In the genomic region with DNA sequence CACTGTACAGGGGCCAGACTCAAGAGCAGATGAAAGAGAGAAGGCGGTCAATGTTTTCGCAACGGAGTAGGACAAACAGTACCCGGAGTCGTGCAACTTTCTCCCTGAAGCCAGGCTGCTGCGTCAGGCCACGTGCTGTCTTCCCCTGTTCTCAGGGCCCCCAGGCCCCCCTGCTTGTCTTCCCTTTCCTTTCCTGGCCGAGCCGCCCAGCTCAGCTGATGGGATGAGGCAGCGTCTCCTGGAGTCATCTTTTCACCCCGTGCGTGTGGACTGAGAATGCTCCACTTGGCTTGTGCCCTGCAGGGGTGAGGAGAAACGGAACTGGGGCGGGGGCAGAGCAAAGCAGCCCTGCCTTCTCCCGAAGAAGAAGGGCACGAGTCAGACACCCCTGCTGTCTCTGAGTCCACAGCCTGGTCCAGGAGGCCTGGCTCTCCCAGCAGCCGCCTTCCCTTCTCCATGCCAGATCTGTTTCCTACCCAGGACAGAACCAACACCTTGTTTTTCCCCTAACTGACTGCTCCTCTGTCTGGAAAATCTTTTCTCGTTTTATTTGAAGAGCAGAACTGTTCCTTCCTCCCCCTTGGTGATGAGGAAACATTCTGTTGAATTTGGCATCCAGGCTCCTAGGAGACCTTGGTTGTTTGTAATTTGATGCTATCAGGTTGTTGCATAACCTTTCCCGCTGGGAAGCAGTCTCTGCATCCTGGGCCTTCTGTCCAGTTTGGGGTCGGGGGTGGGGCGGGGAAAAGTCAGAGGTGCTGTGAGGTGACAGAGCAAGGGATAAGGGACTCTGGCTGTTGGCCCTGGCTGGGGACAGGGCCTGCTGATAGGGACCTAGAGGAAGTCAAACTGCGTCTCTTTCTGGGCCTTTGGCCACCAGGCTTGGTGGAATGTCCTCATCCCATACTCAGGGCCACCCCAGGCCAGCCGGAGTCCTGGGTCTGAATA, we compare ENCODE assay signal across 8 cellular contexts.
DNase-seq lines count a peak whose midpoint lies in the region; ATAC-seq lines count a peak whose summit lies in the region.

No MANE protein-coding gene starts in this region.

- no peaks in the 10 kb centered on the region for H3K27me3 ChIP-seq in mucosa of stomach (ENCODE audit: control insufficient read depth, insufficient read depth, low read length)

- H3K36me3 ChIP-seq in mucosa of stomach (ENCODE audit: control insufficient read depth, insufficient read depth, low read length) = no peaks in the 10 kb centered on the region

- no peaks in the 10 kb centered on the region for H3K9me3 ChIP-seq in mucosa of stomach (ENCODE audit: control insufficient read depth, low read length)

- DNase-seq in DMS 273 (lab: John Stamatoyannopoulos, UW; ENCODE audit: unreplicated experiment) (peak; percentile 88), NCI-H510A (lab: John Stamatoyannopoulos, UW) (peak; percentile 72), epidermal melanocyte (ENCODE audit: insufficient read length, low spot score) (peak; percentile 78), DMS114 treated with DMSO at 0.1 percent for 48 hours (lab: John Stamatoyannopoulos, UW; ENCODE audit: unreplicated experiment) (no peak)
- DNase-seq in activated T-cell treated with anti-CD3 and anti-CD28 coated beads, Interleukin-2, amount 50 U/mL, for 48 hours = no peak
- DNase-seq in stimulated activated CD8-positive, alpha-beta memory T cell treated with anti-CD3 and anti-CD28 coated beads, Interleukin-4, amount 100 ng/mL, for 48 hours = no peak

- no peak overlapping the region for H3K4me3 ChIP-seq in mucosa of stomach (ENCODE audit: low read length)

- ATAC-seq in GM19023 (IDR thresholded peaks at IDR 0.05; ENCODE audit: unreplicated experiment) = no peak

- H3K9ac ChIP-seq in mucosa of stomach (ENCODE audit: low read length) = peak overlapping the region; percentile 50

- H3K4me1 ChIP-seq in mucosa of stomach (ENCODE audit: control insufficient read depth, insufficient read depth, low read length) = peaks cover 20% of the 10 kb centered on the region

Comparison
In these comparisons a context has a peak if more than half of its experiments do, and no peak if none do; other contexts are left out.
1. DNase-seq: peak in DMS 273 (single experiment), NCI-H510A (single experiment) and epidermal melanocyte (single experiment); none in activated T-cell treated with anti-CD3 and anti-CD28 coated beads, Interleukin-2, amount 50 U/mL, for 48 hours (0 of 2), DMS114 treated with DMSO at 0.1 percent for 48 hours (single experiment) and stimulated activated CD8-positive, alpha-beta memory T cell treated with anti-CD3 and anti-CD28 coated beads, Interleukin-4, amount 100 ng/mL, for 48 hours (single experiment).